In genomic region chr4:78207951-78208350, GRCh38 we compare ENCODE assay signal across 32 cellular contexts.
"Had no signal": no experiment of that assay in that cellular context is flagged by ENCODE, and none has a peak within 500 bp of the region (broad histone marks: within the 10 kb centered on the region; RNA-seq: fewer than 3 reads in every experiment).

No MANE protein-coding gene starts in this region.

- H3K36me3 ChIP-seq: adrenal gland, cardiac muscle cell, colonic mucosa, neural progenitor cell, spleen, suprapubic skin, tibial artery, WERI-Rb-1 had no signal

- DNase-seq: activated CD4-positive, alpha-beta memory T cell treated with anti-CD3 and anti-CD28 coated beads for 36 hours; activated CD4-positive, alpha-beta T cell treated with anti-CD3 and anti-CD28 coated beads, Interleukin-2, amount 10 ng/mL, durations not matched to agents 24 days and 14 days; activated CD4-positive, CD25-positive, alpha-beta regulatory T cell treated with anti-CD3 and anti-CD28 coated beads, Interleukin-2, amount 50 U/mL, for 72 hours; activated CD8-positive, alpha-beta memory T cell treated with anti-CD3 and anti-CD28 coated beads, Interleukin-2, amount 50 U/mL, for 4 hours; activated effector memory CD4-positive, alpha-beta T cell treated with anti-CD3 and anti-CD28 coated beads, Interleukin-2, amount 50 U/mL, for 16 hours; activated naive CD4-positive, alpha-beta T cell treated with anti-CD3 and anti-CD28 coated beads for 36 hours; activated naive CD8-positive, alpha-beta T cell treated with anti-CD3 and anti-CD28 coated beads for 36 hours; activated T-cell treated with anti-CD3 and anti-CD28 coated beads, Interleukin-2, amount 50 U/mL, for 1 hour; adrenal gland; aorta; cerebellar nuclear complex; colonic mucosa; foreskin fibroblast; head of caudate nucleus; hippocampal formation; kidney; left colon; mammary epithelial cell; midbrain; naive thymus-derived CD4-positive, alpha-beta T cell; occipital lobe; right cardiac atrium; spleen; stimulated activated naive CD4-positive, alpha-beta T cell; T-helper 9 cell; tibial artery; WERI-Rb-1 had no signal

- H3K9ac ChIP-seq: neural progenitor cell, parathyroid adenoma had no signal

- H3K4me1 ChIP-seq: adrenal gland, colonic mucosa, parathyroid adenoma, spleen, suprapubic skin, tibial artery had no signal

- H3K4me2 ChIP-seq: neural progenitor cell had no signal

- ATAC-seq: esophagus mucosa; left colon; naive thymus-derived CD4-positive, alpha-beta T cell; right cardiac atrium had no signal

- H3K27ac ChIP-seq: adrenal gland, cardiac muscle cell, colonic mucosa, neural progenitor cell, parathyroid adenoma, spleen, suprapubic skin, tibial artery, WERI-Rb-1 had no signal

- H3K9me3 ChIP-seq: adrenal gland, colonic mucosa, spleen, suprapubic skin, tibial artery had no signal

- H3K4me3 ChIP-seq: adrenal gland, cardiac muscle cell, colonic mucosa, neural progenitor cell, spleen, suprapubic skin, tibial artery had no signal

- H2AFZ ChIP-seq: neural progenitor cell, parathyroid adenoma had no signal

- H3K79me2 ChIP-seq: parathyroid adenoma had no signal

- H3K27me3 ChIP-seq: adrenal gland, cardiac muscle cell, colonic mucosa, neural progenitor cell, spleen, suprapubic skin, tibial artery had no signal
